ENCODE assay signal across 1 cellular context in genomic region chr1:154787171-154787570, GRCh38.
TF ChIP-seq lines count a peak whose summit lies in the region.

No MANE protein-coding gene starts in this region.

TF ChIP-seq in GM12878, 131 proteins besides CTCF, POLR2A, EP300 and RAD21 (continued from another document):
- TF ChIP-seq NBN (IDR thresholded peaks at IDR 0.05) (no peak), IRF4 (IDR thresholded peaks at IDR 0.05; ENCODE audit: low read depth, low read length) (no peak), ATF7 (IDR thresholded peaks at IDR 0.05; ENCODE audit: low read depth) (no peak), FOS (IDR thresholded peaks at IDR 0.05; ENCODE audit: borderline replicate concordance, extremely low read depth, insufficient read length) (no peak), NR2C1 (IDR thresholded peaks at IDR 0.05) (no peak), YY1 (IDR thresholded peaks at IDR 0.05; ENCODE audit: low read depth, low read length) (no peak), RAD51 (IDR thresholded peaks at IDR 0.05) (no peak), ATF3 (IDR thresholded peaks at IDR 0.05; ENCODE audit: borderline replicate concordance, extremely low read depth, low read depth, low read length) (no peak), HDAC2 (IDR thresholded peaks at IDR 0.05) (no peak), CEBPZ (IDR thresholded peaks at IDR 0.05; ENCODE audit: low read depth, low read length) (no peak), SREBF2 (IDR thresholded peaks at IDR 0.05; ENCODE audit: low read length) (no peak)
- TF ChIP-seq, protein P1, sequence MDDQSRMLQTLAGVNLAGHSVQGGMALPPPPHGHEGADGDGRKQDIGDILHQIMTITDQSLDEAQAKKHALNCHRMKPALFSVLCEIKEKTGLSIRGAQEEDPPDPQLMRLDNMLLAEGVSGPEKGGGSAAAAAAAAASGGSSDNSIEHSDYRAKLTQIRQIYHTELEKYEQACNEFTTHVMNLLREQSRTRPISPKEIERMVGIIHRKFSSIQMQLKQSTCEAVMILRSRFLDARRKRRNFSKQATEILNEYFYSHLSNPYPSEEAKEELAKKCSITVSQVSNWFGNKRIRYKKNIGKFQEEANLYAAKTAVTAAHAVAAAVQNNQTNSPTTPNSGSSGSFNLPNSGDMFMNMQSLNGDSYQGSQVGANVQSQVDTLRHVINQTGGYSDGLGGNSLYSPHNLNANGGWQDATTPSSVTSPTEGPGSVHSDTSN (IDR thresholded peaks at IDR 0.05; ENCODE audit: insufficient replicate concordance, low read depth, low read length) = no peak
- TF ChIP-seq, protein P2, sequence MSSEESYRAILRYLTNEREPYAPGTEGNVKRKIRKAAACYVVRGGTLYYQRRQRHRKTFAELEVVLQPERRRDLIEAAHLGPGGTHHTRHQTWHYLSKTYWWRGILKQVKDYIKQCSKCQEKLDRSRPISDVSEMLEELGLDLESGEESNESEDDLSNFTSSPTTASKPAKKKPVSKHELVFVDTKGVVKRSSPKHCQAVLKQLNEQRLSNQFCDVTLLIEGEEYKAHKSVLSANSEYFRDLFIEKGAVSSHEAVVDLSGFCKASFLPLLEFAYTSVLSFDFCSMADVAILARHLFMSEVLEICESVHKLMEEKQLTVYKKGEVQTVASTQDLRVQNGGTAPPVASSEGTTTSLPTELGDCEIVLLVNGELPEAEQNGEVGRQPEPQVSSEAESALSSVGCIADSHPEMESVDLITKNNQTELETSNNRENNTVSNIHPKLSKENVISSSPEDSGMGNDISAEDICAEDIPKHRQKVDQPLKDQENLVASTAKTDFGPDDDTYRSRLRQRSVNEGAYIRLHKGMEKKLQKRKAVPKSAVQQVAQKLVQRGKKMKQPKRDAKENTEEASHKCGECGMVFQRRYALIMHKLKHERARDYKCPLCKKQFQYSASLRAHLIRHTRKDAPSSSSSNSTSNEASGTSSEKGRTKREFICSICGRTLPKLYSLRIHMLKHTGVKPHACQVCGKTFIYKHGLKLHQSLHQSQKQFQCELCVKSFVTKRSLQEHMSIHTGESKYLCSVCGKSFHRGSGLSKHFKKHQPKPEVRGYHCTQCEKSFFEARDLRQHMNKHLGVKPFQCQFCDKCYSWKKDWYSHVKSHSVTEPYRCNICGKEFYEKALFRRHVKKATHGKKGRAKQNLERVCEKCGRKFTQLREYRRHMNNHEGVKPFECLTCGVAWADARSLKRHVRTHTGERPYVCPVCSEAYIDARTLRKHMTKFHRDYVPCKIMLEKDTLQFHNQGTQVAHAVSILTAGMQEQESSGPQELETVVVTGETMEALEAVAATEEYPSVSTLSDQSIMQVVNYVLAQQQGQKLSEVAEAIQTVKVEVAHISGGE (CRISPR knock-in tag; IDR thresholded peaks at IDR 0.05) = no peak
